8 cellular contexts compared by ENCODE assay signal in genomic region chr1:51329443-51330325, GRCh38. TPM values are rescaled to one million over a fixed set of nuclear protein-coding genes. Genes with fewer than 3 reads are reported as not detected.
DNase-seq lines count a peak whose midpoint lies in the region; ATAC-seq, FAIRE-seq and TF ChIP-seq lines count a peak whose summit lies in the region.

No MANE protein-coding gene starts in this region.

- H3K79me2 ChIP-seq in PC-3 (ENCODE audit: low read length): no peaks in the 10 kb centered on the region

- ATAC-seq in PC-3 (peak; percentile 48), Right ventricle myocardium superior (ENCODE audit: poor library complexity) (peak; percentile 75)

- no peak for TF ChIP-seq CTCF in PC-3 (conservative IDR thresholded peaks at IDR 0.05; ENCODE audit: low read depth, low read length)
- no peak for TF ChIP-seq CTCF in retinal pigment epithelial cell (conservative IDR thresholded peaks at IDR 0.05; ENCODE audit: low read depth, low read length)
- TF ChIP-seq CTCF in tibial nerve (IDR thresholded peaks at IDR 0.05): no peak

- H3K4me2 ChIP-seq in PC-3 (ENCODE audit: low read length): peak overlapping the region; percentile 84

- H3K4me1 ChIP-seq in HAP-1 (peaks cover 8% of the 10 kb centered on the region), PC-3 (ENCODE audit: insufficient read depth, low read length) (peaks cover 25% of the 10 kb centered on the region), tibial nerve (peaks cover 0 to 17% (median 3%) of the 10 kb centered on the region in 4 donors)

- intact Hi-C loops in PC-3 (cut with micrococcal nuclease) (no loop called here), Right ventricle myocardium superior (cut with DNase I) (no loop called here)

- no peaks in the 10 kb centered on the region for H4K20me1 ChIP-seq in PC-3 (ENCODE audit: low read length)

- H3K27me3 ChIP-seq in HAP-1 (ENCODE audit: low read depth) (no peaks in the 10 kb centered on the region), PC-3 (ENCODE audit: low read length) (no peaks in the 10 kb centered on the region), tibial nerve (peaks cover 0 to 37% of the 10 kb centered on the region in 2 donors)

- in situ Hi-C loops in HAP-1 (cut with MboI; ENCODE audit: low sequenced_read_pairs): no loop called here

- no peak overlapping the region for H3K27ac ChIP-seq in PC-3 (ENCODE audit: low read length)
- H3K27ac ChIP-seq in tibial nerve: no peak overlapping the region

- POLR2A ChIA-PET in PC-3 (lab: Charles Lee; ENCODE audit: unreplicated experiment): no interaction called here

- no peaks in the 10 kb centered on the region for H3K9me3 ChIP-seq in HAP-1
- H3K9me3 ChIP-seq in PC-3 (ENCODE audit: low read length): no peaks in the 10 kb centered on the region
- H3K9me3 ChIP-seq in tibial nerve: no peaks in the 10 kb centered on the region

- DNase-seq in HAP-1 (ENCODE audit: low spot score in 2 of 2) (peak in 1 of 2 experiments; percentile 20), PC-3 (peak; percentile 62), Right ventricle myocardium superior (peak; percentile 76), retinal pigment epithelial cell (ENCODE audit: low read depth) (no peak), frontal cortex (ENCODE audit: low spot score in 2 of 2) (no peak), tibial nerve (ENCODE audit: low spot score in 2 of 2) (no peak), NCI-H82 treated with DMSO at 0.1 percent for 48 hours (lab: John Stamatoyannopoulos, UW; ENCODE audit: unreplicated experiment) (no peak), middle frontal gyrus (ENCODE audit: extremely low spot score, low spot score) (no peak)

- CTCF ChIA-PET in PC-3 (lab: Charles Lee): interaction anchor here (0.5 kb wide), 1 partner anchor 194 kb away, joined by 4 read pairs; no protein-coding TSS in a partner anchor

- H3K9ac ChIP-seq in PC-3 (ENCODE audit: low read length): no peak overlapping the region

- H3K4me3 ChIP-seq in HAP-1: peak overlapping the region; percentile 22
- H3K4me3 ChIP-seq in PC-3 (ENCODE audit: low read length): peak overlapping the region; percentile 63
- H3K4me3 ChIP-seq in retinal pigment epithelial cell (ENCODE audit: low read length): peak overlapping the region; percentile 29
- H3K4me3 ChIP-seq in tibial nerve: peak overlapping the region in 1 of 4 donors; percentile 52

- H3K36me3 ChIP-seq in HAP-1 (replicated peaks) (no peaks in the 10 kb centered on the region), PC-3 (ENCODE audit: low read depth, low read length) (no peaks in the 10 kb centered on the region), tibial nerve (no peaks in the 10 kb centered on the region)

- no peak for TF ChIP-seq POLR2A in tibial nerve (IDR thresholded peaks at IDR 0.05)

- TF ChIP-seq EP300 in tibial nerve (IDR thresholded peaks at IDR 0.05): no peak

- H3F3A ChIP-seq in PC-3 (ENCODE audit: low read length, unreplicated experiment): no peaks in the 10 kb centered on the region

- no peak for FAIRE-seq in frontal cortex (lab: Jason Lieb, UNC)

- H2AFZ ChIP-seq in PC-3 (ENCODE audit: low read length): peak overlapping the region; percentile 82

- WGBS in tibial nerve, 2 donors: 49 to 51% methylated on average over 17 to 19 of the region's 26 CpGs

- no peaks in the 10 kb centered on the region for H3K9me2 ChIP-seq in PC-3 (replicated peaks; ENCODE audit: low read length)

- TSS peak; percentile 41 for BruUV-seq in PC-3 (replicated peaks; lab: Mats Ljungman, UMichigan)

RNA-seq across cellular contexts. Expression of gene TTC39A, which starts 0.7 kb away (rescaled TPM):
- total RNA-seq in PC-3 (2014; rRNA removed) (11.1 and 12.3 TPM in 2 replicates), Right ventricle myocardium superior (19.4 TPM), frontal cortex (1.2 TPM), tibial nerve (1 to 10 TPM in 1 of 4 donors, under 1 TPM in 2, not detected in 1; 0.20 to 2.4 (median 0.84) TPM)

Comparison
In these comparisons a context has a peak if more than half of its experiments do, and no peak if none do; other contexts are left out.
1. DNase-seq: peak in PC-3 (single experiment) and Right ventricle myocardium superior (single experiment); none in retinal pigment epithelial cell (single experiment), frontal cortex (0 of 2), tibial nerve (0 of 2), NCI-H82 treated with DMSO at 0.1 percent for 48 hours (single experiment) and middle frontal gyrus (single experiment).